1 cellular context compared by ENCODE assay signal in genomic region chr13:80235131-80235530, GRCh38.
A peak's percentile ranks its signal among the peaks of the same experiment; 100 is the strongest.
TF ChIP-seq lines count a peak whose summit lies in the region.

No MANE protein-coding gene starts in this region.

TF ChIP-seq in GM12878, 131 proteins besides CTCF, POLR2A, EP300 and RAD21 (continued from another document):
- no peak for TF ChIP-seq NR2C2 (IDR thresholded peaks at IDR 0.05; ENCODE audit: borderline replicate concordance, control insufficient read depth, insufficient read length, low read depth)
- TF ChIP-seq, protein P1, sequence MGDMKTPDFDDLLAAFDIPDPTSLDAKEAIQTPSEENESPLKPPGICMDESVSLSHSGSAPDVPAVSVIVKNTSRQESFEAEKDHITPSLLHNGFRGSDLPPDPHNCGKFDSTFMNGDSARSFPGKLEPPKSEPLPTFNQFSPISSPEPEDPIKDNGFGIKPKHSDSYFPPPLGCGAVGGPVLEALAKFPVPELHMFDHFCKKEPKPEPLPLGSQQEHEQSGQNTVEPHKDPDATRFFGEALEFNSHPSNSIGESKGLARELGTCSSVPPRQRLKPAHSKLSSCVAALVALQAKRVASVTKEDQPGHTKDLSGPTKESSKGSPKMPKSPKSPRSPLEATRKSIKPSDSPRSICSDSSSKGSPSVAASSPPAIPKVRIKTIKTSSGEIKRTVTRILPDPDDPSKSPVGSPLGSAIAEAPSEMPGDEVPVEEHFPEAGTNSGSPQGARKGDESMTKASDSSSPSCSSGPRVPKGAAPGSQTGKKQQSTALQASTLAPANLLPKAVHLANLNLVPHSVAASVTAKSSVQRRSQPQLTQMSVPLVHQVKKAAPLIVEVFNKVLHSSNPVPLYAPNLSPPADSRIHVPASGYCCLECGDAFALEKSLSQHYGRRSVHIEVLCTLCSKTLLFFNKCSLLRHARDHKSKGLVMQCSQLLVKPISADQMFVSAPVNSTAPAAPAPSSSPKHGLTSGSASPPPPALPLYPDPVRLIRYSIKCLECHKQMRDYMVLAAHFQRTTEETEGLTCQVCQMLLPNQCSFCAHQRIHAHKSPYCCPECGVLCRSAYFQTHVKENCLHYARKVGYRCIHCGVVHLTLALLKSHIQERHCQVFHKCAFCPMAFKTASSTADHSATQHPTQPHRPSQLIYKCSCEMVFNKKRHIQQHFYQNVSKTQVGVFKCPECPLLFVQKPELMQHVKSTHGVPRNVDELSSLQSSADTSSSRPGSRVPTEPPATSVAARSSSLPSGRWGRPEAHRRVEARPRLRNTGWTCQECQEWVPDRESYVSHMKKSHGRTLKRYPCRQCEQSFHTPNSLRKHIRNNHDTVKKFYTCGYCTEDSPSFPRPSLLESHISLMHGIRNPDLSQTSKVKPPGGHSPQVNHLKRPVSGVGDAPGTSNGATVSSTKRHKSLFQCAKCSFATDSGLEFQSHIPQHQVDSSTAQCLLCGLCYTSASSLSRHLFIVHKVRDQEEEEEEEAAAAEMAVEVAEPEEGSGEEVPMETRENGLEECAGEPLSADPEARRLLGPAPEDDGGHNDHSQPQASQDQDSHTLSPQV (IDR thresholded peaks at IDR 0.05) = no peak
- TF ChIP-seq DPF2 (IDR thresholded peaks at IDR 0.05) = 0 out of 2 replicates have a peak, but pooled peaks have one; percentile 36
- no peak for TF ChIP-seq MEF2A (IDR thresholded peaks at IDR 0.05; ENCODE audit: insufficient read depth, low read depth, low read length)
- TF ChIP-seq ATF7 (IDR thresholded peaks at IDR 0.05; ENCODE audit: low read depth) = no peak
- TF ChIP-seq FOS (IDR thresholded peaks at IDR 0.05; ENCODE audit: borderline replicate concordance, extremely low read depth, insufficient read length) = no peak
- TF ChIP-seq ZNF207 (IDR thresholded peaks at IDR 0.05; ENCODE audit: borderline replicate concordance) = no peak
- no peak for TF ChIP-seq CBX5 (IDR thresholded peaks at IDR 0.05; ENCODE audit: low read depth)
- no peak for TF ChIP-seq RBBP5 (conservative IDR thresholded peaks at IDR 0.05)
- TF ChIP-seq CBX3 (IDR thresholded peaks at IDR 0.05; ENCODE audit: borderline replicate concordance, low read depth) = no peak
- no peak for TF ChIP-seq ELK1 (IDR thresholded peaks at IDR 0.05; ENCODE audit: low read depth, low read length)
- TF ChIP-seq IRF3 (IDR thresholded peaks at IDR 0.05) = no peak
- no peak for TF ChIP-seq CHD1 (IDR thresholded peaks at IDR 0.05; ENCODE audit: low read depth, low read length)
- no peak for TF ChIP-seq JUND (IDR thresholded peaks at IDR 0.05; ENCODE audit: low read depth, low read length)
- TF ChIP-seq IKZF2 (IDR thresholded peaks at IDR 0.05) = peak; percentile 15 to 33; a peak in 2 of 4 replicates
- TF ChIP-seq FOXM1 (IDR thresholded peaks at IDR 0.05; ENCODE audit: low read depth, low read length) = no peak
- TF ChIP-seq, protein P2, sequence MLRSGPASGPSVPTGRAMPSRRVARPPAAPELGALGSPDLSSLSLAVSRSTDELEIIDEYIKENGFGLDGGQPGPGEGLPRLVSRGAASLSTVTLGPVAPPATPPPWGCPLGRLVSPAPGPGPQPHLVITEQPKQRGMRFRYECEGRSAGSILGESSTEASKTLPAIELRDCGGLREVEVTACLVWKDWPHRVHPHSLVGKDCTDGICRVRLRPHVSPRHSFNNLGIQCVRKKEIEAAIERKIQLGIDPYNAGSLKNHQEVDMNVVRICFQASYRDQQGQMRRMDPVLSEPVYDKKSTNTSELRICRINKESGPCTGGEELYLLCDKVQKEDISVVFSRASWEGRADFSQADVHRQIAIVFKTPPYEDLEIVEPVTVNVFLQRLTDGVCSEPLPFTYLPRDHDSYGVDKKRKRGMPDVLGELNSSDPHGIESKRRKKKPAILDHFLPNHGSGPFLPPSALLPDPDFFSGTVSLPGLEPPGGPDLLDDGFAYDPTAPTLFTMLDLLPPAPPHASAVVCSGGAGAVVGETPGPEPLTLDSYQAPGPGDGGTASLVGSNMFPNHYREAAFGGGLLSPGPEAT (IDR thresholded peaks at IDR 0.05; ENCODE audit: low read depth) = 0 out of 2 replicates have a peak, but pooled peaks have one; percentile 18
- TF ChIP-seq, protein P3, sequence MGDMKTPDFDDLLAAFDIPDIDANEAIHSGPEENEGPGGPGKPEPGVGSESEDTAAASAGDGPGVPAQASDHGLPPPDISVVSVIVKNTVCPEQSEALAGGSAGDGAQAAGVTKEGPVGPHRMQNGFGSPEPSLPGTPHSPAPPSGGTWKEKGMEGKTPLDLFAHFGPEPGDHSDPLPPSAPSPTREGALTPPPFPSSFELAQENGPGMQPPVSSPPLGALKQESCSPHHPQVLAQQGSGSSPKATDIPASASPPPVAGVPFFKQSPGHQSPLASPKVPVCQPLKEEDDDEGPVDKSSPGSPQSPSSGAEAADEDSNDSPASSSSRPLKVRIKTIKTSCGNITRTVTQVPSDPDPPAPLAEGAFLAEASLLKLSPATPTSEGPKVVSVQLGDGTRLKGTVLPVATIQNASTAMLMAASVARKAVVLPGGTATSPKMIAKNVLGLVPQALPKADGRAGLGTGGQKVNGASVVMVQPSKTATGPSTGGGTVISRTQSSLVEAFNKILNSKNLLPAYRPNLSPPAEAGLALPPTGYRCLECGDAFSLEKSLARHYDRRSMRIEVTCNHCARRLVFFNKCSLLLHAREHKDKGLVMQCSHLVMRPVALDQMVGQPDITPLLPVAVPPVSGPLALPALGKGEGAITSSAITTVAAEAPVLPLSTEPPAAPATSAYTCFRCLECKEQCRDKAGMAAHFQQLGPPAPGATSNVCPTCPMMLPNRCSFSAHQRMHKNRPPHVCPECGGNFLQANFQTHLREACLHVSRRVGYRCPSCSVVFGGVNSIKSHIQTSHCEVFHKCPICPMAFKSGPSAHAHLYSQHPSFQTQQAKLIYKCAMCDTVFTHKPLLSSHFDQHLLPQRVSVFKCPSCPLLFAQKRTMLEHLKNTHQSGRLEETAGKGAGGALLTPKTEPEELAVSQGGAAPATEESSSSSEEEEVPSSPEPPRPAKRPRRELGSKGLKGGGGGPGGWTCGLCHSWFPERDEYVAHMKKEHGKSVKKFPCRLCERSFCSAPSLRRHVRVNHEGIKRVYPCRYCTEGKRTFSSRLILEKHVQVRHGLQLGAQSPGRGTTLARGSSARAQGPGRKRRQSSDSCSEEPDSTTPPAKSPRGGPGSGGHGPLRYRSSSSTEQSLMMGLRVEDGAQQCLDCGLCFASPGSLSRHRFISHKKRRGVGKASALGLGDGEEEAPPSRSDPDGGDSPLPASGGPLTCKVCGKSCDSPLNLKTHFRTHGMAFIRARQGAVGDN (IDR thresholded peaks at IDR 0.05) = peak; percentile 52; the same call in 1 of the 2 replicates
- TF ChIP-seq KDM1A (IDR thresholded peaks at IDR 0.05; ENCODE audit: borderline replicate concordance) = no peak
- peak; percentile 45; the same call in 1 of the 2 replicates for TF ChIP-seq MTA2 (IDR thresholded peaks at IDR 0.05; ENCODE audit: low read depth)
- TF ChIP-seq SMAD1 (IDR thresholded peaks at IDR 0.05; ENCODE audit: low read depth, partially characterized antibody) = no peak
- 0 out of 2 replicates have a peak, but pooled peaks have one; percentile 19 for TF ChIP-seq NBN (IDR thresholded peaks at IDR 0.05)
- peak; percentile 54; the same call in 1 of the 2 replicates for TF ChIP-seq IKZF1 (conservative IDR thresholded peaks at IDR 0.05)
- TF ChIP-seq BCL11A (IDR thresholded peaks at IDR 0.05; ENCODE audit: low read depth, low read length) = 0 out of 2 replicates have a peak, but pooled peaks have one; percentile 30
